1 cellular context compared by ENCODE assay signal in genomic region chr16:1428511-1428910, GRCh38.
TF ChIP-seq lines count a peak whose summit lies in the region.

No MANE protein-coding gene starts in this region.

TF ChIP-seq in HepG2, 621 proteins besides CTCF, POLR2A, EP300 and RAD21 (continues in another document):
- TF ChIP-seq PBX3 (CRISPR knock-in tag; IDR thresholded peaks at IDR 0.05; ENCODE audit: borderline replicate concordance) (no peak), JUND (CRISPR knock-in tag; IDR thresholded peaks at IDR 0.05) (no peak), KDM5B (CRISPR knock-in tag; IDR thresholded peaks at IDR 0.05; ENCODE audit: borderline replicate concordance) (no peak), SNAPC2 (CRISPR knock-in tag; IDR thresholded peaks at IDR 0.05) (no peak), E2F2 (CRISPR knock-in tag; IDR thresholded peaks at IDR 0.05; ENCODE audit: borderline replicate concordance) (no peak), MEIS1 (CRISPR knock-in tag; IDR thresholded peaks at IDR 0.05; ENCODE audit: borderline replicate concordance) (no peak), YY1 (IDR thresholded peaks at IDR 0.05; ENCODE audit: insufficient read depth, insufficient replicate concordance, low read depth, low read length) (peak; percentile 28), RFX5 (IDR thresholded peaks at IDR 0.05; ENCODE audit: low read depth, low read length) (no peak), HMGA1 (CRISPR knock-in tag; conservative IDR thresholded peaks at IDR 0.05) (no peak), ZBTB3 (CRISPR knock-in tag; IDR thresholded peaks at IDR 0.05; ENCODE audit: borderline replicate concordance, low read depth) (no peak), GLI4 (CRISPR knock-in tag; IDR thresholded peaks at IDR 0.05; ENCODE audit: borderline replicate concordance) (no peak), ZNF235 (CRISPR knock-in tag; IDR thresholded peaks at IDR 0.05; ENCODE audit: borderline replicate concordance) (no peak), ZNF646 (CRISPR knock-in tag; IDR thresholded peaks at IDR 0.05) (no peak), TMF1 (CRISPR knock-in tag; IDR thresholded peaks at IDR 0.05; ENCODE audit: low read depth) (no peak), ZNF839 (CRISPR knock-in tag; IDR thresholded peaks at IDR 0.05; ENCODE audit: borderline replicate concordance) (no peak), ZC3H13 (CRISPR knock-in tag; IDR thresholded peaks at IDR 0.05) (no peak), ZNF775 (CRISPR knock-in tag; IDR thresholded peaks at IDR 0.05; ENCODE audit: borderline replicate concordance) (no peak), ZNF597 (CRISPR knock-in tag; IDR thresholded peaks at IDR 0.05) (no peak), HDAC6 (IDR thresholded peaks at IDR 0.05; ENCODE audit: low read depth, low read length) (no peak), ZBTB7B (CRISPR knock-in tag; IDR thresholded peaks at IDR 0.05) (0 out of 2 replicates have a peak, but pooled peaks have one; percentile 28), SIN3B (IDR thresholded peaks at IDR 0.05; ENCODE audit: low read length) (no peak), MBD4 (IDR thresholded peaks at IDR 0.05; ENCODE audit: borderline replicate concordance, low read length) (no peak), ASH2L (IDR thresholded peaks at IDR 0.05; ENCODE audit: insufficient read length, low read depth, low read length) (no peak), ZNF33B (CRISPR knock-in tag; IDR thresholded peaks at IDR 0.05) (no peak), MTERF4 (CRISPR knock-in tag; IDR thresholded peaks at IDR 0.05) (no peak), SMC3 (IDR thresholded peaks at IDR 0.05; ENCODE audit: low read length) (no peak), ZUFSP (CRISPR knock-in tag; IDR thresholded peaks at IDR 0.05; ENCODE audit: borderline replicate concordance) (no peak), ZNF792 (CRISPR knock-in tag; IDR thresholded peaks at IDR 0.05) (no peak), BATF2 (CRISPR knock-in tag; IDR thresholded peaks at IDR 0.05) (no peak), ZNF878 (CRISPR knock-in tag; IDR thresholded peaks at IDR 0.05) (no peak), HNF4G (IDR thresholded peaks at IDR 0.05; ENCODE audit: borderline replicate concordance, low read depth, low read length) (no peak), HNF4G (CRISPR knock-in tag; IDR thresholded peaks at IDR 0.05; ENCODE audit: borderline replicate concordance, low read depth) (no peak), KAT7 (CRISPR knock-in tag; IDR thresholded peaks at IDR 0.05; ENCODE audit: borderline replicate concordance) (no peak), SRSF1 (optimal IDR thresholded peaks at IDR 0.05; ENCODE audit: low read depth, low read length) (peak; percentile 56), CCDC6 (CRISPR knock-in tag; IDR thresholded peaks at IDR 0.05) (no peak), GFI1 (CRISPR knock-in tag; IDR thresholded peaks at IDR 0.05; ENCODE audit: borderline replicate concordance) (no peak), ZNF691 (CRISPR knock-in tag; IDR thresholded peaks at IDR 0.05; ENCODE audit: borderline replicate concordance, low read depth) (peak; percentile 70; the same call in 1 of the 2 replicates), MXD1 (CRISPR knock-in tag; IDR thresholded peaks at IDR 0.05) (peak; percentile 28; the same call in 1 of the 2 replicates), BCL6 (CRISPR knock-in tag; IDR thresholded peaks at IDR 0.05) (no peak), RORA (CRISPR knock-in tag; IDR thresholded peaks at IDR 0.05) (no peak), ZNF256 (CRISPR knock-in tag; conservative IDR thresholded peaks at IDR 0.05) (no peak), ZFX (CRISPR knock-in tag; IDR thresholded peaks at IDR 0.05; ENCODE audit: low read depth) (peak; percentile 68; the same call in 1 of the 2 replicates), ZBTB10 (CRISPR knock-in tag; IDR thresholded peaks at IDR 0.05; ENCODE audit: borderline replicate concordance) (no peak), TAF1 (CRISPR knock-in tag; IDR thresholded peaks at IDR 0.05) (no peak), MLLT10 (CRISPR knock-in tag; IDR thresholded peaks at IDR 0.05) (no peak), MAX (IDR thresholded peaks at IDR 0.05) (no peak)
